17 cellular contexts compared by ENCODE assay signal in genomic region chr3:56769125-56769709, GRCh38. TPM values are rescaled to one million over a fixed set of nuclear protein-coding genes. Genes with fewer than 3 reads are reported as not detected.
DNase-seq lines count a peak whose midpoint lies in the region; ATAC-seq and TF ChIP-seq lines count a peak whose summit lies in the region.
"Had no signal": no experiment of that assay in that cellular context is flagged by ENCODE, and none has a peak within 500 bp of the region (broad histone marks: within the 10 kb centered on the region; RNA-seq: fewer than 3 reads in every experiment).

No MANE protein-coding gene starts in this region.

- H3K9me3 Mint-ChIP-seq in activated T-helper 17 cell treated with anti-CD3 and anti-CD28 coated beads, Interleukin-2, amount 50 U/mL, for 72 hours: no peaks in the 10 kb centered on the region
- no peaks in the 10 kb centered on the region for H3K9me3 Mint-ChIP-seq in immature natural killer cell
- H3K9me3 Mint-ChIP-seq: stimulated activated memory B cell treated with anti-CD40 and anti-IgM and Interleukin-4, amounts not matched to agents 10 μg/mL and 1 μg/mL and 100 μg/mL, for 72 hours had no signal

- DNase-seq in G401 (ENCODE audit: low spot score) (peak; percentile 77), immature natural killer cell (no peak), psoas muscle (no peak), activated gamma-delta T cell treated with Interleukin-2 at 50 U/mL for 16 hours (no peak), putamen (ENCODE audit: low spot score) (no peak), SIG-M5 (lab: John Stamatoyannopoulos, UW) (no peak)
- DNase-seq: effector CD4-positive, alpha-beta T cell; foreskin fibroblast; mucosa of descending colon; NCI-H1048; NCI-H2227 treated with DMSO at 0.1 percent for 48 hours; stimulated activated CD4-positive, alpha-beta T cell treated with anti-CD3 and anti-CD28 coated beads, Interleukin-4, amount 100 ng/mL, for 24 hours had no signal

- intact Hi-C loops in psoas muscle (cut with DNase I): no loop called here

- peaks cover 12% of the 10 kb centered on the region for H3K4me1 ChIP-seq in psoas muscle

- H3K4me3 Mint-ChIP-seq in activated T-helper 17 cell treated with anti-CD3 and anti-CD28 coated beads, Interleukin-2, amount 50 U/mL, for 72 hours: no peak overlapping the region
- peak overlapping the region in 3 of 5 donors; percentile 4 to 65 (median 51) for H3K4me3 Mint-ChIP-seq in immature natural killer cell
- H3K4me3 Mint-ChIP-seq: stimulated activated memory B cell treated with anti-CD40 and anti-IgM and Interleukin-4, amounts not matched to agents 10 μg/mL and 1 μg/mL and 100 μg/mL, for 72 hours had no signal

- no peaks in the 10 kb centered on the region for H3K27me3 Mint-ChIP-seq in activated T-helper 17 cell treated with anti-CD3 and anti-CD28 coated beads, Interleukin-2, amount 50 U/mL, for 72 hours
- H3K27me3 Mint-ChIP-seq in immature natural killer cell (ENCODE audit: low read depth in 3 of 3): peaks cover 0 to 2% (median 1%) of the 10 kb centered on the region in 3 donors
- H3K27me3 Mint-ChIP-seq: stimulated activated memory B cell treated with anti-CD40 and anti-IgM and Interleukin-4, amounts not matched to agents 10 μg/mL and 1 μg/mL and 100 μg/mL, for 72 hours had no signal

- peak overlapping the region; percentile 72 for H3K27ac Mint-ChIP-seq in activated T-helper 17 cell treated with anti-CD3 and anti-CD28 coated beads, Interleukin-2, amount 50 U/mL, for 72 hours
- peak overlapping the region; percentile 75 to 90 (median 84) for H3K27ac Mint-ChIP-seq in immature natural killer cell
- H3K27ac Mint-ChIP-seq: stimulated activated memory B cell treated with anti-CD40 and anti-IgM and Interleukin-4, amounts not matched to agents 10 μg/mL and 1 μg/mL and 100 μg/mL, for 72 hours had no signal

- no peak for ATAC-seq in activated T-helper 17 cell treated with anti-CD3 and anti-CD28 coated beads, Interleukin-2, amount 50 U/mL, for 72 hours (replicated peaks)
- ATAC-seq in psoas muscle (peak; percentile 51 to 92 (median 78)), HG02588 (IDR thresholded peaks at IDR 0.05; ENCODE audit: unreplicated experiment) (no peak)
- ATAC-seq: mucosa of descending colon; SK-N-SH treated with all-trans-retinoic acid at 6 μM for 48 hours; stimulated activated memory B cell treated with anti-CD40 and anti-IgM and Interleukin-4, amounts not matched to agents 10 μg/mL and 1 μg/mL and 100 μg/mL, for 72 hours had no signal

- no peak overlapping the region for H3K4me3 ChIP-seq in psoas muscle
- H3K4me3 ChIP-seq: BLaER1 treated with 17β-estradiol and CSF1 and Interleukin-3, amounts not matched to agents 10 nM and 100 nM; mucosa of descending colon had no signal

- no peak for TF ChIP-seq CTCF in psoas muscle (IDR thresholded peaks at IDR 0.05)

- WGBS in psoas muscle, 3 donors: 18 to 39% (median 21%) methylated on average over 7 of the region's 7 CpGs

- H3K27me3 ChIP-seq in psoas muscle (ENCODE audit: insufficient read depth in 3 of 3, low read length in 2 of 3): no peaks in the 10 kb centered on the region
- H3K27me3 ChIP-seq: BLaER1 treated with 17β-estradiol and CSF1 and Interleukin-3, amounts not matched to agents 10 nM and 100 nM had no signal

- H3K9me3 ChIP-seq in psoas muscle: no peaks in the 10 kb centered on the region
- H3K9me3 ChIP-seq: BLaER1 treated with 17β-estradiol and CSF1 and Interleukin-3, amounts not matched to agents 10 nM and 100 nM; mucosa of descending colon had no signal

- H3K4me1 Mint-ChIP-seq in activated T-helper 17 cell treated with anti-CD3 and anti-CD28 coated beads, Interleukin-2, amount 50 U/mL, for 72 hours: peaks cover 42% of the 10 kb centered on the region
- H3K4me1 Mint-ChIP-seq in immature natural killer cell: peaks cover 82 to 89% of the 10 kb centered on the region in 2 donors

- peak overlapping the region; percentile 50 for H3K27ac ChIP-seq in psoas muscle
- H3K27ac ChIP-seq: BLaER1 treated with 17β-estradiol and CSF1 and Interleukin-3, amounts not matched to agents 10 nM and 100 nM had no signal

- peaks cover 0 to 22% of the 10 kb centered on the region in 2 donors for H3K36me3 ChIP-seq in psoas muscle (ENCODE audit: insufficient read depth in 1 of 2, low read depth in 1 of 2)

- H3K36me3 Mint-ChIP-seq in activated T-helper 17 cell treated with anti-CD3 and anti-CD28 coated beads, Interleukin-2, amount 50 U/mL, for 72 hours (ENCODE audit: low read depth): peaks cover 80% of the 10 kb centered on the region
- H3K36me3 Mint-ChIP-seq in immature natural killer cell: peaks cover 10 to 59% (median 36%) of the 10 kb centered on the region in 3 donors

- in situ Hi-C loops in G401 (cut with HindIII; ENCODE audit: low sequenced_read_pairs): no loop called here

RNA-seq across cellular contexts. Expression of gene ARHGEF3, which starts 32.5 kb away (rescaled TPM):
- 12.7 and 13.8 TPM in 2 replicates for total RNA-seq in G401 (2014; rRNA removed; shearing (Covaris generic))
- total RNA-seq in activated T-helper 17 cell treated with anti-CD3 and anti-CD28 coated beads, Interleukin-2, amount 50 U/mL, for 72 hours: 10 to 100 TPM; 12.3 to 17.0 TPM
- polyA plus RNA-seq in immature natural killer cell (100 to 1,000 TPM; 110 to 197 (median 136) TPM), psoas muscle (1 to 10 TPM; 4.6 to 6.3 (median 6.2) TPM)
- total RNA-seq in psoas muscle: 10 to 100 TPM in 1 of 4 donors, 1 to 10 TPM in 3; 6.3 to 10.4 (median 7.0) TPM

Comparison
In these comparisons a context has a peak if more than half of its experiments do, and no peak if none do; other contexts are left out.
1. ATAC-seq: peak in psoas muscle (4 of 4); none in activated T-helper 17 cell treated with anti-CD3 and anti-CD28 coated beads, Interleukin-2, amount 50 U/mL, for 72 hours (single experiment) and HG02588 (single experiment).